ENCODE assay signal across 12 cellular contexts in genomic region chr17:49231563-49231894, GRCh38. TPM values are rescaled to one million over a fixed set of nuclear protein-coding genes. Genes with fewer than 3 reads are reported as not detected.
DNase-seq lines count a peak whose midpoint lies in the region; ATAC-seq and TF ChIP-seq lines count a peak whose summit lies in the region.
"Had no signal": no experiment of that assay in that cellular context is flagged by ENCODE, and none has a peak within 500 bp of the region (broad histone marks: within the 10 kb centered on the region; RNA-seq: fewer than 3 reads in every experiment).

No MANE protein-coding gene starts in this region.

- no peaks in the 10 kb centered on the region for H3K27me3 ChIP-seq in PC-3 (ENCODE audit: low read length)
- peaks cover 0 to 18% (median 0%) of the 10 kb centered on the region in 7 donors for H3K27me3 ChIP-seq in spleen (replicated peaks in 1 of 7)
- H3K27me3 ChIP-seq in sigmoid colon = peaks cover 0 to 16% (median 8%) of the 10 kb centered on the region in 3 donors

- H3K9me3 ChIP-seq in PC-3 (ENCODE audit: low read length) (no peaks in the 10 kb centered on the region), spleen (no peaks in the 10 kb centered on the region), sigmoid colon (no peaks in the 10 kb centered on the region)
- H3K9me3 ChIP-seq: prostate gland, transverse colon had no signal

- H3K4me1 Mint-ChIP-seq in activated naive CD4-positive, alpha-beta T cell treated with anti-CD3 and anti-CD28 coated beads for 36 hours (ENCODE audit: low read depth) = peaks cover 8% of the 10 kb centered on the region
- H3K4me1 Mint-ChIP-seq in endothelial cell (ENCODE audit: unreplicated experiment) = peaks cover 3% of the 10 kb centered on the region

- TF ChIP-seq EP300 in sigmoid colon (IDR thresholded peaks at IDR 0.05) = no peak

- no peaks in the 10 kb centered on the region for H3K36me3 ChIP-seq in PC-3 (ENCODE audit: low read depth, low read length)
- H3K36me3 ChIP-seq in spleen = peaks cover 0 to 6% (median 0%) of the 10 kb centered on the region in 6 donors
- no peaks in the 10 kb centered on the region for H3K36me3 ChIP-seq in sigmoid colon
- H3K36me3 ChIP-seq: prostate gland, transverse colon had no signal

- DNase-seq in activated naive CD4-positive, alpha-beta T cell treated with anti-CD3 and anti-CD28 coated beads for 36 hours = no peak
- no peak for DNase-seq in activated naive CD4-positive, alpha-beta T cell treated with anti-CD3 and anti-CD28 coated beads, Interleukin-2, amount 50 U/mL, for 16 hours
- DNase-seq in PC-3 = no peak
- DNase-seq in endothelial cell (ENCODE audit: low spot score) = no peak
- no peak for DNase-seq in spleen
- DNase-seq in NCI-H524 treated with DMSO at 0.1 percent for 48 hours (lab: John Stamatoyannopoulos, UW) = no peak
- DNase-seq in sigmoid colon = no peak
- DNase-seq in NCI-H2081 treated with DMSO at 0.1 percent for 48 hours (lab: John Stamatoyannopoulos, UW) = no peak
- DNase-seq: islet precursor cell, NCI-H1694, transverse colon had no signal

- no peak overlapping the region for H3K9ac ChIP-seq in PC-3 (ENCODE audit: low read length)

- H3K36me3 Mint-ChIP-seq in activated naive CD4-positive, alpha-beta T cell treated with anti-CD3 and anti-CD28 coated beads for 36 hours (ENCODE audit: low read depth) = no peaks in the 10 kb centered on the region
- H3K36me3 Mint-ChIP-seq in endothelial cell (ENCODE audit: low read depth, unreplicated experiment) = peaks cover 3% of the 10 kb centered on the region

- TF ChIP-seq CTCF in PC-3 (conservative IDR thresholded peaks at IDR 0.05; ENCODE audit: low read depth, low read length) = no peak
- no peak for TF ChIP-seq CTCF in endothelial cell (IDR thresholded peaks at IDR 0.05; ENCODE audit: unreplicated experiment)
- no peak for TF ChIP-seq CTCF in spleen (IDR thresholded peaks at IDR 0.05 in 8 of 11, conservative IDR thresholded peaks at IDR 0.05 in 3 of 11)
- TF ChIP-seq CTCF in sigmoid colon (IDR thresholded peaks at IDR 0.05) = no peak

- H4K20me1 ChIP-seq in PC-3 (ENCODE audit: low read length) = no peaks in the 10 kb centered on the region

- no peaks in the 10 kb centered on the region for H3F3A ChIP-seq in PC-3 (ENCODE audit: low read length, unreplicated experiment)

- TF ChIP-seq POLR2A in spleen (IDR thresholded peaks at IDR 0.05) (no peak), sigmoid colon (IDR thresholded peaks at IDR 0.05) (no peak)

- WGBS in spleen, 5 donors = 49 to 72% (median 62%) methylated on average over 7 of the region's 7 CpGs
- 53 to 69% methylated on average over 7 of the region's 7 CpGs for WGBS in sigmoid colon, 2 donors

- no peak overlapping the region for H3K27ac Mint-ChIP-seq in activated naive CD4-positive, alpha-beta T cell treated with anti-CD3 and anti-CD28 coated beads for 36 hours
- H3K27ac Mint-ChIP-seq in endothelial cell (ENCODE audit: unreplicated experiment) = no peak overlapping the region

- BruUV-seq in PC-3 (replicated peaks; lab: Mats Ljungman, UMichigan) = no TSS peak

- H3K9me3 Mint-ChIP-seq in activated naive CD4-positive, alpha-beta T cell treated with anti-CD3 and anti-CD28 coated beads for 36 hours = no peaks in the 10 kb centered on the region
- H3K9me3 Mint-ChIP-seq in endothelial cell (ENCODE audit: unreplicated experiment) = no peaks in the 10 kb centered on the region

- H3K4me1 ChIP-seq in PC-3 (ENCODE audit: insufficient read depth, low read length) = peaks cover 12% of the 10 kb centered on the region; the same call in 1 of the 2 replicates
- H3K4me1 ChIP-seq in spleen = peaks cover 14 to 77% (median 34%) of the 10 kb centered on the region in 6 donors
- peaks cover 0 to 20% (median 16%) of the 10 kb centered on the region in 4 donors for H3K4me1 ChIP-seq in sigmoid colon

- H3K4me2 ChIP-seq in PC-3 (ENCODE audit: low read length) = peak overlapping the region; percentile 92

- peaks cover 16% of the 10 kb centered on the region for H3K27me3 Mint-ChIP-seq in activated naive CD4-positive, alpha-beta T cell treated with anti-CD3 and anti-CD28 coated beads for 36 hours (ENCODE audit: low read depth)
- H3K27me3 Mint-ChIP-seq in endothelial cell (ENCODE audit: unreplicated experiment) = peaks cover 10% of the 10 kb centered on the region

- peak overlapping the region; percentile 92 for H2AFZ ChIP-seq in PC-3 (ENCODE audit: low read length)

- H3K4me3 ChIP-seq in PC-3 (ENCODE audit: low read length) = peak overlapping the region; percentile 72; the same call in 1 of the 2 replicates
- H3K4me3 ChIP-seq in spleen = peak overlapping the region in 5 of 8 donors; percentile 56 to 78 (median 62)
- H3K4me3 ChIP-seq in sigmoid colon = peak overlapping the region in 1 of 4 donors; percentile 68

- no peak overlapping the region for H3K27ac ChIP-seq in PC-3 (ENCODE audit: low read length)
- peak overlapping the region in 4 of 8 donors; percentile 66 to 92 (median 81) for H3K27ac ChIP-seq in spleen
- no peak overlapping the region for H3K27ac ChIP-seq in sigmoid colon
- H3K27ac ChIP-seq: transverse colon had no signal

- ATAC-seq in PC-3 = no peak

- H3K79me2 ChIP-seq in PC-3 (ENCODE audit: low read length) = no peaks in the 10 kb centered on the region

- CTCF ChIA-PET in activated naive CD4-positive, alpha-beta T cell treated with anti-CD3 and anti-CD28 coated beads for 36 hours (lab: Charles Lee) = interaction anchor here (0.8 to 1.0 kb wide), 2 partner anchors 51 to 65 kb away, joined by 3 read pairs; no protein-coding TSS in a partner anchor
- CTCF ChIA-PET in PC-3 (lab: Charles Lee) = no interaction called here

- no peaks in the 10 kb centered on the region for H3K9me2 ChIP-seq in PC-3 (replicated peaks; ENCODE audit: low read length)

- intact Hi-C loops in activated naive CD4-positive, alpha-beta T cell treated with anti-CD3 and anti-CD28 coated beads for 36 hours (cut with micrococcal nuclease) = loop anchor here (2.0 kb wide), 1 partner anchor 59 kb away; no protein-coding TSS in a partner anchor
- intact Hi-C loops in PC-3 (cut with micrococcal nuclease) = no loop called here
- intact Hi-C loops in spleen (cut with DNase I; ENCODE audit: low total_unique reads) = no loop called here
- intact Hi-C loops in sigmoid colon (cut with DNase I) = no loop called here

- POLR2A ChIA-PET in PC-3 (lab: Charles Lee; ENCODE audit: unreplicated experiment) = no interaction called here

- peak overlapping the region; percentile 75 for H3K4me3 Mint-ChIP-seq in activated naive CD4-positive, alpha-beta T cell treated with anti-CD3 and anti-CD28 coated beads for 36 hours
- H3K4me3 Mint-ChIP-seq in endothelial cell (ENCODE audit: unreplicated experiment) = peak overlapping the region; percentile 87

RNA-seq across cellular contexts. Expression of gene PHOSPHO1, which starts 0.9 kb away (rescaled TPM):
- total RNA-seq in activated naive CD4-positive, alpha-beta T cell treated with anti-CD3 and anti-CD28 coated beads for 36 hours = not detected
- total RNA-seq in PC-3 (2014; rRNA removed) (1.1 and 1.7 TPM in 2 replicates), endothelial cell (ENCODE audit: unreplicated experiment) (not detected), spleen (10 to 100 TPM in 2 of 7 donors, 1 to 10 TPM in 5; 1.5 to 12.2 (median 6.9) TPM), sigmoid colon (not detected)
- polyA plus RNA-seq in spleen (1 to 10 TPM in 1 of 3 donors, under 1 TPM in 2; 0.80 to 2.1 (median 0.96) TPM), sigmoid colon (under 1 TPM in 1 of 3 donors, not detected in 2; 0.38 TPM)
- total RNA-seq: transverse colon had no signal

RNA-seq across cellular contexts. Expression of gene ABI3, which starts 21.0 kb away (rescaled TPM):
- total RNA-seq in activated naive CD4-positive, alpha-beta T cell treated with anti-CD3 and anti-CD28 coated beads for 36 hours = 10 to 100 TPM; 18.7 to 18.9 TPM
- not detected in 2 replicates for total RNA-seq in PC-3 (2014; rRNA removed)
- 15.7 TPM for total RNA-seq in endothelial cell (ENCODE audit: unreplicated experiment)
- 100 to 1,000 TPM in 2 of 7 donors, 10 to 100 TPM in 5; 74.0 to 121 (median 87.2) TPM for total RNA-seq in spleen
- polyA plus RNA-seq in spleen = 10 to 100 TPM; 51.3 to 94.7 (median 56.6) TPM
- 1 to 10 TPM; 1.8 to 7.1 (median 3.0) TPM for total RNA-seq in sigmoid colon
- polyA plus RNA-seq in sigmoid colon = 10 to 100 TPM in 2 of 3 donors, 1 to 10 TPM in 1; 7.8 to 16.0 (median 15.2) TPM

RNA-seq across cellular contexts. Expression of gene GNGT2, which starts 21.2 kb away (rescaled TPM):
- total RNA-seq in activated naive CD4-positive, alpha-beta T cell treated with anti-CD3 and anti-CD28 coated beads for 36 hours = 10 to 100 TPM; 40.3 to 41.3 TPM
- 0.40 TPM in 1 of 2 replicates, not detected in the other for total RNA-seq in PC-3 (2014; rRNA removed)
- total RNA-seq in endothelial cell (ENCODE audit: unreplicated experiment) = 2.1 TPM
- 10 to 100 TPM; 17.2 to 32.9 (median 21.9) TPM for total RNA-seq in spleen
- 10 to 100 TPM; 22.7 to 42.9 (median 34.1) TPM for polyA plus RNA-seq in spleen
- 1 to 10 TPM; 1.6 to 4.2 (median 3.5) TPM for total RNA-seq in sigmoid colon
- polyA plus RNA-seq in sigmoid colon = 10 to 100 TPM in 1 of 3 donors, 1 to 10 TPM in 2; 6.6 to 11.0 (median 7.4) TPM
